In genomic region chr10:3020311-3020710, GRCh38 we compare ENCODE assay signal across 24 cellular contexts.
"Had no signal": no experiment of that assay in that cellular context is flagged by ENCODE, and none has a peak within 500 bp of the region (broad histone marks: within the 10 kb centered on the region; RNA-seq: fewer than 3 reads in every experiment).

No MANE protein-coding gene starts in this region.

- H3K27ac ChIP-seq: KMS-11, SJCRH30 had no signal

- H3K4me2 ChIP-seq: KMS-11 had no signal

- H3K4me1 ChIP-seq: SJCRH30 had no signal

- DNase-seq: IMR-90; Kasumi-1; MM.1S; NCI-H1092 treated with DMSO at 0.1 percent for 48 hours; NCI-H1436; NCI-H187; NCI-H2029; NCI-H2081 treated with DMSO at 0.1 percent for 48 hours; NCI-H2171; NCI-H226; NCI-H446; NCI-H510A; NCI-H524 treated with DMSO at 0.1 percent for 48 hours; NCI-H69; NCI-H774; NK-92 treated with Interleukin-12 subunit alpha and Interleukin-12 subunit beta, amount 100 ng/mL, for 24 hours; PC-3; SHP77 treated with DMSO at 0.1 percent for 48 hours; SJCRH30 had no signal

- ATAC-seq: HepG2, Panc1, PC-3, Right ventricle myocardium inferior, SK-N-SH treated with all-trans-retinoic acid at 6 μM for 48 hours had no signal

- H3K9ac ChIP-seq: KMS-11 had no signal

- H3K27me3 ChIP-seq: SJCRH30 had no signal

- H3K36me3 ChIP-seq: SJCRH30 had no signal

- H3K4me3 ChIP-seq: SJCRH30 had no signal

- H3K9me3 ChIP-seq: SJCRH30 had no signal
